Comparison of ENCODE assay signal across 20 cellular contexts in genomic region chr5:5062903-5063302, GRCh38.
A peak's percentile ranks its signal among the peaks of the same experiment; 100 is the strongest.
DNase-seq lines count a peak whose midpoint lies in the region; ATAC-seq, FAIRE-seq and TF ChIP-seq lines count a peak whose summit lies in the region.
"Had no signal": no experiment of that assay in that cellular context is flagged by ENCODE, and none has a peak within 500 bp of the region (broad histone marks: within the 10 kb centered on the region; RNA-seq: fewer than 3 reads in every experiment).

No MANE protein-coding gene starts in this region.

- TF ChIP-seq CTCF in A549 (IDR thresholded peaks at IDR 0.05) = no peak
- no peak for TF ChIP-seq CTCF in OCI-LY3 (IDR thresholded peaks at IDR 0.05; ENCODE audit: low read depth, low read length)

- no peak for FAIRE-seq in A549 (lab: Jason Lieb, UNC)
- FAIRE-seq: D721Med, H54 had no signal

- DNase-seq in A549 (ENCODE audit: low read depth in 1 of 2, low spot score in 1 of 2) (no peak), Caki2 (ENCODE audit: low read depth) (peak; percentile 3), kidney glomerular epithelial cell (lab: John Stamatoyannopoulos, UW) (peak; percentile 46), T-helper 9 cell (no peak)
- no peak for DNase-seq in activated CD4-positive, alpha-beta T cell treated with anti-CD3 and anti-CD28 coated beads, Interleukin-2, amount 10 ng/mL, durations not matched to agents 7 days and 5 days
- DNase-seq: 8988T; C1 segment of cervical spinal cord; CD4-positive, alpha-beta memory T cell; COR-L47; DMS 273 treated with DMSO at 0.1 percent for 48 hours; DMS79 treated with DMSO at 0.1 percent for 48 hours; GF-D8; GOT3; HFFc6 had no signal

- no peak for TF ChIP-seq POLR2A in A549 (IDR thresholded peaks at IDR 0.05; ENCODE audit: low read length)

- H3K9me3 ChIP-seq in A549 (no peaks in the 10 kb centered on the region), OCI-LY3 (ENCODE audit: insufficient read depth, low read length) (no peaks in the 10 kb centered on the region)
- H3K9me3 ChIP-seq: HAP-1 had no signal

- in situ Hi-C loops in Caki2 (cut with HindIII; ENCODE audit: low pct_unique_long_range_greater_than_20kb, low sequenced_read_pairs) = no loop called here

- 7% methylated on average over 4 of the region's 4 CpGs for WGBS in A549 (ENCODE audit: missing lambda C conversion rate)

- H3K4me1 Mint-ChIP-seq in activated CD4-positive, alpha-beta T cell treated with anti-CD3 and anti-CD28 coated beads, Interleukin-2, amount 10 ng/mL, durations not matched to agents 7 days and 5 days = no peaks in the 10 kb centered on the region
- H3K4me1 Mint-ChIP-seq: CD4-positive, alpha-beta memory T cell had no signal

- H3K27me3 Mint-ChIP-seq in activated CD4-positive, alpha-beta T cell treated with anti-CD3 and anti-CD28 coated beads, Interleukin-2, amount 10 ng/mL, durations not matched to agents 7 days and 5 days = no peaks in the 10 kb centered on the region

- H3K79me2 ChIP-seq in OCI-LY3 (ENCODE audit: low read length) = no peaks in the 10 kb centered on the region

- peak overlapping the region; percentile 1; the same call in 1 of the 2 replicates for H2AFZ ChIP-seq in OCI-LY3 (ENCODE audit: low read depth, low read length)

- CTCF ChIA-PET in A549 (lab: Yijun Ruan, JAX) = interaction anchor here (1.4 kb wide), 2 partner anchors 37 to 189 kb away, joined by 3 read pairs; no protein-coding TSS in a partner anchor
- CTCF ChIA-PET in activated CD4-positive, alpha-beta T cell treated with anti-CD3 and anti-CD28 coated beads, Interleukin-2, amount 10 ng/mL, durations not matched to agents 7 days and 5 days (lab: Charles Lee) = no interaction called here

- H3K36me3 ChIP-seq in OCI-LY3 (replicated peaks; ENCODE audit: low read depth, low read length) = no peaks in the 10 kb centered on the region
- H3K36me3 ChIP-seq: HAP-1 had no signal

- H3K36me3 Mint-ChIP-seq in activated CD4-positive, alpha-beta T cell treated with anti-CD3 and anti-CD28 coated beads, Interleukin-2, amount 10 ng/mL, durations not matched to agents 7 days and 5 days (ENCODE audit: low read depth) = no peaks in the 10 kb centered on the region
- H3K36me3 Mint-ChIP-seq: CD4-positive, alpha-beta memory T cell had no signal

- no peaks in the 10 kb centered on the region for H3K9me3 Mint-ChIP-seq in activated CD4-positive, alpha-beta T cell treated with anti-CD3 and anti-CD28 coated beads, Interleukin-2, amount 10 ng/mL, durations not matched to agents 7 days and 5 days
- H3K9me3 Mint-ChIP-seq: HFFc6 had no signal

- H3K4me2 ChIP-seq in A549 = peak overlapping the region; percentile 20; the same call in 1 of the 3 replicates
- H3K4me2 ChIP-seq in OCI-LY3 (ENCODE audit: low read length) = no peak overlapping the region

- H3K27me3 ChIP-seq in OCI-LY3 (ENCODE audit: low read depth, low read length) = no peaks in the 10 kb centered on the region

- ATAC-seq in A549 (no peak), GM18520 (IDR thresholded peaks at IDR 0.05; ENCODE audit: unreplicated experiment) (no peak), HG03097 (IDR thresholded peaks at IDR 0.05; ENCODE audit: low FRiP score, unreplicated experiment) (no peak)

- H3K4me1 ChIP-seq in A549 (peaks cover 12% of the 10 kb centered on the region; the same call in 2 of the 3 replicates), OCI-LY3 (ENCODE audit: low read length) (peaks cover 52% of the 10 kb centered on the region)
- H3K4me1 ChIP-seq: HAP-1 had no signal

- H3K9ac ChIP-seq in OCI-LY3 (ENCODE audit: low read length) = no peak overlapping the region

- H3K4me3 ChIP-seq in A549 (no peak overlapping the region), OCI-LY3 (ENCODE audit: low read length) (no peak overlapping the region)
- H3K4me3 ChIP-seq: HAP-1 had no signal

- POLR2A ChIA-PET in A549 (lab: Yijun Ruan, JAX) = no interaction called here
- POLR2A ChIA-PET in activated CD4-positive, alpha-beta T cell treated with anti-CD3 and anti-CD28 coated beads, Interleukin-2, amount 10 ng/mL, durations not matched to agents 7 days and 5 days (lab: Charles Lee) = no interaction called here

- no peak overlapping the region for H3K27ac ChIP-seq in A549
- no peak overlapping the region for H3K27ac ChIP-seq in OCI-LY3 (ENCODE audit: low read length)

- no peaks in the 10 kb centered on the region for H4K20me1 ChIP-seq in OCI-LY3 (ENCODE audit: insufficient read depth, low read length)

- no peak overlapping the region for H3K27ac Mint-ChIP-seq in activated CD4-positive, alpha-beta T cell treated with anti-CD3 and anti-CD28 coated beads, Interleukin-2, amount 10 ng/mL, durations not matched to agents 7 days and 5 days
- H3K27ac Mint-ChIP-seq: CD4-positive, alpha-beta memory T cell; HFFc6 had no signal

- TF ChIP-seq EP300 in A549 (IDR thresholded peaks at IDR 0.05) = no peak

- TF ChIP-seq RAD21 in A549 (conservative IDR thresholded peaks at IDR 0.05 in 1 of 2, IDR thresholded peaks at IDR 0.05 in 1 of 2) = no peak

- H3K4me3 Mint-ChIP-seq in activated CD4-positive, alpha-beta T cell treated with anti-CD3 and anti-CD28 coated beads, Interleukin-2, amount 10 ng/mL, durations not matched to agents 7 days and 5 days = no peak overlapping the region
- H3K4me3 Mint-ChIP-seq: CD4-positive, alpha-beta memory T cell; HFFc6 had no signal

TF ChIP-seq in A549, 52 proteins besides CTCF, POLR2A, EP300 and RAD21:
- TF ChIP-seq HEYL (CRISPR knock-in tag; IDR thresholded peaks at IDR 0.05) (no peak), BCL3 (IDR thresholded peaks at IDR 0.05) (no peak), JUNB (IDR thresholded peaks at IDR 0.05) (no peak)

Comparison
In these comparisons a context has a peak if more than half of its experiments do, and no peak if none do; other contexts are left out.
1. DNase-seq: peak in Caki2 (single experiment) and kidney glomerular epithelial cell (single experiment); none in A549 (0 of 2), activated CD4-positive, alpha-beta T cell treated with anti-CD3 and anti-CD28 coated beads, Interleukin-2, amount 10 ng/mL, durations not matched to agents 7 days and 5 days (single experiment) and T-helper 9 cell (single experiment).